ENCODE assay signal across 2 cellular contexts in the genomic region with DNA sequence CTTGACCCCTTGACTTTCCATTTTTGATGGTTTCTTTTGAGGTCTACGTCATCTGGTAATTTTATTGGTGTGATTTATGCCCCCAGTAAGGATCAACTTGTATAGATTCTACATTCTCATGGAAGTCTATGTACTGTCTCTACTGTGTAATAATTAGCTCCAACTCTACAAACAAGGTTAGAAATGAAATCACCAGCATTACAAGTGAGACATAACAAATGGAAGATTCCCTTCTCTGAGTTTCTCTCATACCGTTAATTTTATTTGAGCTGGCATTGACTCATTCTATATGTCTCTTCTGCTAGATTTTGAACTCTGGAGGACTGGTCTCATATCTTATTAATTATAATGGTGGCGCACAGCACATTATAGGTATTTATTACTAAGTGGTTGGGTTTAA.
TF ChIP-seq lines count a peak whose summit lies in the region.

No MANE protein-coding gene starts in this region.

TF ChIP-seq in SK-N-SH, 30 proteins besides CTCF, POLR2A, EP300 and RAD21 (continued from another document):
- TF ChIP-seq TAF1 (IDR thresholded peaks at IDR 0.05; ENCODE audit: borderline replicate concordance, low read depth, low read length) (no peak), USF2 (IDR thresholded peaks at IDR 0.05; ENCODE audit: borderline replicate concordance, low read depth, low read length) (no peak), NFIC (IDR thresholded peaks at IDR 0.05; ENCODE audit: borderline replicate concordance) (no peak), FOXM1 (IDR thresholded peaks at IDR 0.05; ENCODE audit: low read depth) (no peak), MEF2A (IDR thresholded peaks at IDR 0.05; ENCODE audit: borderline replicate concordance, low read depth) (no peak), SIN3A (IDR thresholded peaks at IDR 0.05; ENCODE audit: borderline replicate concordance, low read depth, low read length) (no peak)
TF ChIP-seq in SK-N-SH: peak in this region for 0.

TF ChIP-seq in SK-N-SH treated with all-trans-retinoic acid at 6 μM for 48 hours, 23 proteins besides CTCF, POLR2A, EP300 and RAD21 (continued from another document):
- TF ChIP-seq POU6F1 (CRISPR knock-in tag; IDR thresholded peaks at IDR 0.05; ENCODE audit: borderline replicate concordance, low read depth): no peak
- TF ChIP-seq SNAI2 (CRISPR knock-in tag; IDR thresholded peaks at IDR 0.05): no peak
- no peak for TF ChIP-seq ZFP3 (CRISPR knock-in tag; IDR thresholded peaks at IDR 0.05)
- TF ChIP-seq ZNF70 (CRISPR knock-in tag; IDR thresholded peaks at IDR 0.05): no peak
- TF ChIP-seq ZFP30 (CRISPR knock-in tag; IDR thresholded peaks at IDR 0.05): no peak
- no peak for TF ChIP-seq ZC3H10 (CRISPR knock-in tag; IDR thresholded peaks at IDR 0.05)
- TF ChIP-seq TSHZ2 (CRISPR knock-in tag; IDR thresholded peaks at IDR 0.05): no peak
- TF ChIP-seq ZNF8 (CRISPR knock-in tag; IDR thresholded peaks at IDR 0.05): no peak
- no peak for TF ChIP-seq ISL1 (CRISPR knock-in tag; IDR thresholded peaks at IDR 0.05)
- TF ChIP-seq GLIS3 (CRISPR knock-in tag; IDR thresholded peaks at IDR 0.05): no peak
